In the genomic region with DNA sequence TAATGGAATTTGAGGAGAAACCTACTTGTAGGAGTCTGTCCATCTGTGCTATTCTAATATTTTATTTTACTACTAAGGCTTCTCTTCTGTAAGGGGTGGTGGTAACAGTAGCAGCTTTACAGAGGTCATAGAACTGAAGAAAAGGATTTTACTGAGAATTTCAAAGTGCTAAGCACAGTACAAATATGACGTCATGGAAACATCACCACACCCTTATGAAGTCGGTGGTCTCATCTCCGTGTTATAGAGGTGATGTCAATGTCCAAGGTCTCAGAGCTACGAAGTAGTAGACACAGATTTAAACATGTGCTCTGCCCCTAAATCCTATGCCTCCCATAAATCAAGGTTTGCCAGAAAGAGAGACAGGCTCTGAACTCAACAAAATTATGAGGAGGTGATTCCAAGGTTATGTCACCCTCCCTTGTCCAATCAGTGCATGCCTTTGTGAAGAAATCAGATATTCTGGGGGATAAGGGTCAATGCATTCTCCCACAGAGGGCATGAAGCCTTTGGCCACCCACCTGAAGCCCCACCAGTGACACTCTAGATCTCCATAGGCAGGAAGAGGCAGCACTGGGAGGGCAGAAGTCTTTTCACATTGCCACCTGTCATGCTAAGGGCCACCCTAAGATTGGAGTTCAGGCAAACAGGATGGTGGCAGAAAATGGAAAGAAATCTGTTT, we compare ENCODE assay signal across 15 cellular contexts.
"Had no signal": no experiment of that assay in that cellular context is flagged by ENCODE, and none has a peak within 500 bp of the region (broad histone marks: within the 10 kb centered on the region; RNA-seq: fewer than 3 reads in every experiment).

No MANE protein-coding gene starts in this region.

- H3K27ac ChIP-seq: coronary artery, heart right ventricle, tibial nerve had no signal

- H3K4me1 ChIP-seq: tibial nerve had no signal

- H3K9me3 ChIP-seq: heart right ventricle, tibial nerve had no signal

- H3K4me3 ChIP-seq: coronary artery, heart right ventricle, tibial nerve had no signal

- ATAC-seq: esophagus mucosa; natural killer cell; stimulated activated effector memory CD8-positive, alpha-beta T cell treated with anti-CD3 and anti-CD28 coated beads, Interleukin-12 subunit alpha, Interleukin-12 subunit beta, amount 100 ng/mL, for 72 hours; stimulated activated naive CD8-positive, alpha-beta T cell treated with anti-CD3 and anti-CD28 coated beads, Interleukin-15, Interleukin-2, amounts not matched to agents 100 U/mL and 50 U/mL, for 24 hours had no signal

- H3K36me3 ChIP-seq: heart right ventricle, tibial nerve had no signal

- FAIRE-seq: endometrium had no signal

- DNase-seq: central memory CD4-positive, alpha-beta T cell; effector CD8-positive, alpha-beta T cell; heart right ventricle; islet precursor cell; mesendoderm; natural killer cell; right cardiac atrium; stimulated activated CD4-positive, alpha-beta T cell treated with anti-CD3 and anti-CD28 coated beads, Interleukin-4, amount 100 ng/mL, for 1 hour; stimulated activated CD8-positive, alpha-beta memory T cell treated with anti-CD3 and anti-CD28 coated beads, Interleukin-4, amount 100 ng/mL, for 48 hours; stimulated activated naive CD8-positive, alpha-beta T cell treated with anti-CD3 and anti-CD28 coated beads, Interleukin-15, Interleukin-2, amounts not matched to agents 100 U/mL and 50 U/mL, for 24 hours had no signal

- H3K27me3 ChIP-seq: heart right ventricle had no signal
